In the genomic region with DNA sequence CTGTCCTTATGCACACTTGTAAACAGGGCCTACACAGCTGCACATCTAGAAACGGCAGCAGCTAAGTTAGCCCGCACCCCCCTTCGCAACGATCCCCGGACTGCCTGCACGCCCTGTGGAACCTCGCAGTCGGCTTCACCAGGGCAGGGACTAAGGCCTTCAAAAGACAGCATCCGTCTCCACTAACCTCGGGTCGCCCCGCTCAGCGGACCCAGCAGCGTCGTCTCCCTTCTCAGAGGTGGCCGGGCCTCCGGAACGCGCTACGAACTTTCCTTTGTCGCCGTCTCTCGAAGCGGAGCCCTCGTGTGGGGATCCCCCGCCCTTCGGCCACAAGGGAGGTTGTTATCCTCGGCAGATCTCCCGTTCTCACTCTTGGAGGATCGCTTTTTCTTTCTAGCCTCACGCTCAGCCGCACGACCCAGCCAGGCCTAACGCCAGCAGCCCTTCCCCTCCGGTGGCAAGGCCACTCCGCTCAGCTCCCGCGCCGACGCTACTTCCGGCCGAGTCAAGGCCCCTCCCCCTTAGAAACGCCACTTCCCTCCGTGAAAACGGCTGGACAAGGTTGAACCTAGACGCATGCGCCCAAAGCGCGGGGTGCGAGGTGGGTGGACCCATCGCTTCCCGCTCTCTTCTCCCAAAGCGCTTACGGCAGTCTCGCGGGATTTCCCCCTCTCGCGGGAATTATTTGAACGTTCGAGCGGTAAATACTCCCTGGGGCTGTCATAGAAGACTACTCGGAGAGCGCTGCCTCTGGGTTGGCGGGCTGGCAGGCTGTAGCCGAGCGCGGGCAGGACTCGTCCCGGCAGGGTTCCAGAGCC, we compare ENCODE assay signal across 1 cellular context.
TF ChIP-seq lines count a peak whose summit lies in the region.

A gene (minus strand): TSS at position 498 of the 818 bp plus-strand sequence. CDS start 6,616 bp downstream, outside the sequence.
A gene with protein sequence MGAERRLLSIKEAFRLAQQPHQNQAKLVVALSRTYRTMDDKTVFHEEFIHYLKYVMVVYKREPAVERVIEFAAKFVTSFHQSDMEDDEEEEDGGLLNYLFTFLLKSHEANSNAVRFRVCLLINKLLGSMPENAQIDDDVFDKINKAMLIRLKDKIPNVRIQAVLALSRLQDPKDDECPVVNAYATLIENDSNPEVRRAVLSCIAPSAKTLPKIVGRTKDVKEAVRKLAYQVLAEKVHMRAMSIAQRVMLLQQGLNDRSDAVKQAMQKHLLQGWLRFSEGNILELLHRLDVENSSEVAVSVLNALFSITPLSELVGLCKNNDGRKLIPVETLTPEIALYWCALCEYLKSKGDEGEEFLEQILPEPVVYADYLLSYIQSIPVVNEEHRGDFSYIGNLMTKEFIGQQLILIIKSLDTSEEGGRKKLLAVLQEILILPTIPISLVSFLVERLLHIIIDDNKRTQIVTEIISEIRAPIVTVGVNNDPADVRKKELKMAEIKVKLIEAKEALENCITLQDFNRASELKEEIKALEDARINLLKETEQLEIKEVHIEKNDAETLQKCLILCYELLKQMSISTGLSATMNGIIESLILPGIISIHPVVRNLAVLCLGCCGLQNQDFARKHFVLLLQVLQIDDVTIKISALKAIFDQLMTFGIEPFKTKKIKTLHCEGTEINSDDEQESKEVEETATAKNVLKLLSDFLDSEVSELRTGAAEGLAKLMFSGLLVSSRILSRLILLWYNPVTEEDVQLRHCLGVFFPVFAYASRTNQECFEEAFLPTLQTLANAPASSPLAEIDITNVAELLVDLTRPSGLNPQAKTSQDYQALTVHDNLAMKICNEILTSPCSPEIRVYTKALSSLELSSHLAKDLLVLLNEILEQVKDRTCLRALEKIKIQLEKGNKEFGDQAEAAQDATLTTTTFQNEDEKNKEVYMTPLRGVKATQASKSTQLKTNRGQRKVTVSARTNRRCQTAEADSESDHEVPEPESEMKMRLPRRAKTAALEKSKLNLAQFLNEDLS (plus strand): TSS at position 720 of the 818 bp plus-strand sequence. CDS start 99 bp downstream, outside the sequence.

TF ChIP-seq in K562, 482 proteins besides CTCF, POLR2A, EP300 and RAD21 (continued from another document and continues in another):
- TF ChIP-seq, protein P1, sequence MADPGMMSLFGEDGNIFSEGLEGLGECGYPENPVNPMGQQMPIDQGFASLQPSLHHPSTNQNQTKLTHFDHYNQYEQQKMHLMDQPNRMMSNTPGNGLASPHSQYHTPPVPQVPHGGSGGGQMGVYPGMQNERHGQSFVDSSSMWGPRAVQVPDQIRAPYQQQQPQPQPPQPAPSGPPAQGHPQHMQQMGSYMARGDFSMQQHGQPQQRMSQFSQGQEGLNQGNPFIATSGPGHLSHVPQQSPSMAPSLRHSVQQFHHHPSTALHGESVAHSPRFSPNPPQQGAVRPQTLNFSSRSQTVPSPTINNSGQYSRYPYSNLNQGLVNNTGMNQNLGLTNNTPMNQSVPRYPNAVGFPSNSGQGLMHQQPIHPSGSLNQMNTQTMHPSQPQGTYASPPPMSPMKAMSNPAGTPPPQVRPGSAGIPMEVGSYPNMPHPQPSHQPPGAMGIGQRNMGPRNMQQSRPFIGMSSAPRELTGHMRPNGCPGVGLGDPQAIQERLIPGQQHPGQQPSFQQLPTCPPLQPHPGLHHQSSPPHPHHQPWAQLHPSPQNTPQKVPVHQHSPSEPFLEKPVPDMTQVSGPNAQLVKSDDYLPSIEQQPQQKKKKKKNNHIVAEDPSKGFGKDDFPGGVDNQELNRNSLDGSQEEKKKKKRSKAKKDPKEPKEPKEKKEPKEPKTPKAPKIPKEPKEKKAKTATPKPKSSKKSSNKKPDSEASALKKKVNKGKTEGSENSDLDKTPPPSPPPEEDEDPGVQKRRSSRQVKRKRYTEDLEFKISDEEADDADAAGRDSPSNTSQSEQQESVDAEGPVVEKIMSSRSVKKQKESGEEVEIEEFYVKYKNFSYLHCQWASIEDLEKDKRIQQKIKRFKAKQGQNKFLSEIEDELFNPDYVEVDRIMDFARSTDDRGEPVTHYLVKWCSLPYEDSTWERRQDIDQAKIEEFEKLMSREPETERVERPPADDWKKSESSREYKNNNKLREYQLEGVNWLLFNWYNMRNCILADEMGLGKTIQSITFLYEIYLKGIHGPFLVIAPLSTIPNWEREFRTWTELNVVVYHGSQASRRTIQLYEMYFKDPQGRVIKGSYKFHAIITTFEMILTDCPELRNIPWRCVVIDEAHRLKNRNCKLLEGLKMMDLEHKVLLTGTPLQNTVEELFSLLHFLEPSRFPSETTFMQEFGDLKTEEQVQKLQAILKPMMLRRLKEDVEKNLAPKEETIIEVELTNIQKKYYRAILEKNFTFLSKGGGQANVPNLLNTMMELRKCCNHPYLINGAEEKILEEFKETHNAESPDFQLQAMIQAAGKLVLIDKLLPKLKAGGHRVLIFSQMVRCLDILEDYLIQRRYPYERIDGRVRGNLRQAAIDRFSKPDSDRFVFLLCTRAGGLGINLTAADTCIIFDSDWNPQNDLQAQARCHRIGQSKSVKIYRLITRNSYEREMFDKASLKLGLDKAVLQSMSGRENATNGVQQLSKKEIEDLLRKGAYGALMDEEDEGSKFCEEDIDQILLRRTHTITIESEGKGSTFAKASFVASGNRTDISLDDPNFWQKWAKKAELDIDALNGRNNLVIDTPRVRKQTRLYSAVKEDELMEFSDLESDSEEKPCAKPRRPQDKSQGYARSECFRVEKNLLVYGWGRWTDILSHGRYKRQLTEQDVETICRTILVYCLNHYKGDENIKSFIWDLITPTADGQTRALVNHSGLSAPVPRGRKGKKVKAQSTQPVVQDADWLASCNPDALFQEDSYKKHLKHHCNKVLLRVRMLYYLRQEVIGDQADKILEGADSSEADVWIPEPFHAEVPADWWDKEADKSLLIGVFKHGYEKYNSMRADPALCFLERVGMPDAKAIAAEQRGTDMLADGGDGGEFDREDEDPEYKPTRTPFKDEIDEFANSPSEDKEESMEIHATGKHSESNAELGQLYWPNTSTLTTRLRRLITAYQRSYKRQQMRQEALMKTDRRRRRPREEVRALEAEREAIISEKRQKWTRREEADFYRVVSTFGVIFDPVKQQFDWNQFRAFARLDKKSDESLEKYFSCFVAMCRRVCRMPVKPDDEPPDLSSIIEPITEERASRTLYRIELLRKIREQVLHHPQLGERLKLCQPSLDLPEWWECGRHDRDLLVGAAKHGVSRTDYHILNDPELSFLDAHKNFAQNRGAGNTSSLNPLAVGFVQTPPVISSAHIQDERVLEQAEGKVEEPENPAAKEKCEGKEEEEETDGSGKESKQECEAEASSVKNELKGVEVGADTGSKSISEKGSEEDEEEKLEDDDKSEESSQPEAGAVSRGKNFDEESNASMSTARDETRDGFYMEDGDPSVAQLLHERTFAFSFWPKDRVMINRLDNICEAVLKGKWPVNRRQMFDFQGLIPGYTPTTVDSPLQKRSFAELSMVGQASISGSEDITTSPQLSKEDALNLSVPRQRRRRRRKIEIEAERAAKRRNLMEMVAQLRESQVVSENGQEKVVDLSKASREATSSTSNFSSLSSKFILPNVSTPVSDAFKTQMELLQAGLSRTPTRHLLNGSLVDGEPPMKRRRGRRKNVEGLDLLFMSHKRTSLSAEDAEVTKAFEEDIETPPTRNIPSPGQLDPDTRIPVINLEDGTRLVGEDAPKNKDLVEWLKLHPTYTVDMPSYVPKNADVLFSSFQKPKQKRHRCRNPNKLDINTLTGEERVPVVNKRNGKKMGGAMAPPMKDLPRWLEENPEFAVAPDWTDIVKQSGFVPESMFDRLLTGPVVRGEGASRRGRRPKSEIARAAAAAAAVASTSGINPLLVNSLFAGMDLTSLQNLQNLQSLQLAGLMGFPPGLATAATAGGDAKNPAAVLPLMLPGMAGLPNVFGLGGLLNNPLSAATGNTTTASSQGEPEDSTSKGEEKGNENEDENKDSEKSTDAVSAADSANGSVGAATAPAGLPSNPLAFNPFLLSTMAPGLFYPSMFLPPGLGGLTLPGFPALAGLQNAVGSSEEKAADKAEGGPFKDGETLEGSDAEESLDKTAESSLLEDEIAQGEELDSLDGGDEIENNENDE (IDR thresholded peaks at IDR 0.05; ENCODE audit: low read depth, low read length), result no peak
- peak; percentile 96 for TF ChIP-seq CC2D1A (IDR thresholded peaks at IDR 0.05)
- TF ChIP-seq, protein P2, sequence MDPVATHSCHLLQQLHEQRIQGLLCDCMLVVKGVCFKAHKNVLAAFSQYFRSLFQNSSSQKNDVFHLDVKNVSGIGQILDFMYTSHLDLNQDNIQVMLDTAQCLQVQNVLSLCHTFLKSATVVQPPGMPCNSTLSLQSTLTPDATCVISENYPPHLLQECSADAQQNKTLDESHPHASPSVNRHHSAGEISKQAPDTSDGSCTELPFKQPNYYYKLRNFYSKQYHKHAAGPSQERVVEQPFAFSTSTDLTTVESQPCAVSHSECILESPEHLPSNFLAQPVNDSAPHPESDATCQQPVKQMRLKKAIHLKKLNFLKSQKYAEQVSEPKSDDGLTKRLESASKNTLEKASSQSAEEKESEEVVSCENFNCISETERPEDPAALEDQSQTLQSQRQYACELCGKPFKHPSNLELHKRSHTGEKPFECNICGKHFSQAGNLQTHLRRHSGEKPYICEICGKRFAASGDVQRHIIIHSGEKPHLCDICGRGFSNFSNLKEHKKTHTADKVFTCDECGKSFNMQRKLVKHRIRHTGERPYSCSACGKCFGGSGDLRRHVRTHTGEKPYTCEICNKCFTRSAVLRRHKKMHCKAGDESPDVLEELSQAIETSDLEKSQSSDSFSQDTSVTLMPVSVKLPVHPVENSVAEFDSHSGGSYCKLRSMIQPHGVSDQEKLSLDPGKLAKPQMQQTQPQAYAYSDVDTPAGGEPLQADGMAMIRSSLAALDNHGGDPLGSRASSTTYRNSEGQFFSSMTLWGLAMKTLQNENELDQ (CRISPR knock-in tag; IDR thresholded peaks at IDR 0.05; ENCODE audit: borderline replicate concordance), result peak; percentile 74; the same call in 1 of the 2 replicates
- TF ChIP-seq GATAD2B (IDR thresholded peaks at IDR 0.05; ENCODE audit: borderline replicate concordance), result no peak
- TF ChIP-seq, protein P3, sequence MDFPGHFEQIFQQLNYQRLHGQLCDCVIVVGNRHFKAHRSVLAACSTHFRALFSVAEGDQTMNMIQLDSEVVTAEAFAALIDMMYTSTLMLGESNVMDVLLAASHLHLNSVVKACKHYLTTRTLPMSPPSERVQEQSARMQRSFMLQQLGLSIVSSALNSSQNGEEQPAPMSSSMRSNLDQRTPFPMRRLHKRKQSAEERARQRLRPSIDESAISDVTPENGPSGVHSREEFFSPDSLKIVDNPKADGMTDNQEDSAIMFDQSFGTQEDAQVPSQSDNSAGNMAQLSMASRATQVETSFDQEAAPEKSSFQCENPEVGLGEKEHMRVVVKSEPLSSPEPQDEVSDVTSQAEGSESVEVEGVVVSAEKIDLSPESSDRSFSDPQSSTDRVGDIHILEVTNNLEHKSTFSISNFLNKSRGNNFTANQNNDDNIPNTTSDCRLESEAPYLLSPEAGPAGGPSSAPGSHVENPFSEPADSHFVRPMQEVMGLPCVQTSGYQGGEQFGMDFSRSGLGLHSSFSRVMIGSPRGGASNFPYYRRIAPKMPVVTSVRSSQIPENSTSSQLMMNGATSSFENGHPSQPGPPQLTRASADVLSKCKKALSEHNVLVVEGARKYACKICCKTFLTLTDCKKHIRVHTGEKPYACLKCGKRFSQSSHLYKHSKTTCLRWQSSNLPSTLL (IDR thresholded peaks at IDR 0.05), result no peak
- TF ChIP-seq MAFF (IDR thresholded peaks at IDR 0.05; ENCODE audit: low read length), result peak; percentile 79; the same call in 1 of the 2 replicates
- no peak for TF ChIP-seq NFATC3 (IDR thresholded peaks at IDR 0.05)
- TF ChIP-seq, protein P4, sequence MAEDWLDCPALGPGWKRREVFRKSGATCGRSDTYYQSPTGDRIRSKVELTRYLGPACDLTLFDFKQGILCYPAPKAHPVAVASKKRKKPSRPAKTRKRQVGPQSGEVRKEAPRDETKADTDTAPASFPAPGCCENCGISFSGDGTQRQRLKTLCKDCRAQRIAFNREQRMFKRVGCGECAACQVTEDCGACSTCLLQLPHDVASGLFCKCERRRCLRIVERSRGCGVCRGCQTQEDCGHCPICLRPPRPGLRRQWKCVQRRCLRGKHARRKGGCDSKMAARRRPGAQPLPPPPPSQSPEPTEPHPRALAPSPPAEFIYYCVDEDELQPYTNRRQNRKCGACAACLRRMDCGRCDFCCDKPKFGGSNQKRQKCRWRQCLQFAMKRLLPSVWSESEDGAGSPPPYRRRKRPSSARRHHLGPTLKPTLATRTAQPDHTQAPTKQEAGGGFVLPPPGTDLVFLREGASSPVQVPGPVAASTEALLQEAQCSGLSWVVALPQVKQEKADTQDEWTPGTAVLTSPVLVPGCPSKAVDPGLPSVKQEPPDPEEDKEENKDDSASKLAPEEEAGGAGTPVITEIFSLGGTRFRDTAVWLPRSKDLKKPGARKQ (CRISPR knock-in tag; IDR thresholded peaks at IDR 0.05), result no peak
- TF ChIP-seq, protein P5, sequence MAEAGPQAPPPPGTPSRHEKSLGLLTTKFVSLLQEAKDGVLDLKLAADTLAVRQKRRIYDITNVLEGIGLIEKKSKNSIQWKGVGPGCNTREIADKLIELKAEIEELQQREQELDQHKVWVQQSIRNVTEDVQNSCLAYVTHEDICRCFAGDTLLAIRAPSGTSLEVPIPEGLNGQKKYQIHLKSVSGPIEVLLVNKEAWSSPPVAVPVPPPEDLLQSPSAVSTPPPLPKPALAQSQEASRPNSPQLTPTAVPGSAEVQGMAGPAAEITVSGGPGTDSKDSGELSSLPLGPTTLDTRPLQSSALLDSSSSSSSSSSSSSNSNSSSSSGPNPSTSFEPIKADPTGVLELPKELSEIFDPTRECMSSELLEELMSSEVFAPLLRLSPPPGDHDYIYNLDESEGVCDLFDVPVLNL (CRISPR knock-in tag; IDR thresholded peaks at IDR 0.05; ENCODE audit: low read depth), result peak; percentile 99
- no peak for TF ChIP-seq ZNF175 (CRISPR knock-in tag; IDR thresholded peaks at IDR 0.05; ENCODE audit: low read depth)
- TF ChIP-seq ZNF408 (CRISPR knock-in tag; IDR thresholded peaks at IDR 0.05; ENCODE audit: low read depth), result no peak
- TF ChIP-seq TGIF2 (CRISPR knock-in tag; IDR thresholded peaks at IDR 0.05), result peak; percentile 83; the same call in 1 of the 2 replicates
- no peak for TF ChIP-seq ELF2 (CRISPR knock-in tag; IDR thresholded peaks at IDR 0.05)
- TF ChIP-seq ELF4 (CRISPR knock-in tag; IDR thresholded peaks at IDR 0.05), result no peak; the same call in 1 of the 2 replicates
- TF ChIP-seq ZNF324 (CRISPR knock-in tag; IDR thresholded peaks at IDR 0.05), result no peak
- TF ChIP-seq ATF7 (IDR thresholded peaks at IDR 0.05), result peak; percentile 55; the same call in 1 of the 2 replicates
- TF ChIP-seq RFX5 (IDR thresholded peaks at IDR 0.05; ENCODE audit: low read depth, low read length), result no peak
- TF ChIP-seq ASH1L (IDR thresholded peaks at IDR 0.05; ENCODE audit: borderline replicate concordance, low read depth, partially characterized antibody), result no peak
- TF ChIP-seq TAF15 (IDR thresholded peaks at IDR 0.05; ENCODE audit: low read depth, low read length), result no peak
- TF ChIP-seq NR2F6 (CRISPR knock-in tag; IDR thresholded peaks at IDR 0.05), result no peak
- TF ChIP-seq ZNF583 (CRISPR knock-in tag; IDR thresholded peaks at IDR 0.05), result no peak
- peak; percentile 98 for TF ChIP-seq ARHGAP35 (IDR thresholded peaks at IDR 0.05; ENCODE audit: partially characterized antibody)
- no peak for TF ChIP-seq DDX20 (tag; IDR thresholded peaks at IDR 0.05; ENCODE audit: low read depth)
